Comparison of ENCODE assay signal across 38 cellular contexts in genomic region chr3:63684081-63684480, GRCh38. TPM values are rescaled to one million over a fixed set of nuclear protein-coding genes. Genes with fewer than 3 reads are reported as not detected.
"Had no signal": no experiment of that assay in that cellular context is flagged by ENCODE, and none has a peak within 500 bp of the region (broad histone marks: within the 10 kb centered on the region; RNA-seq: fewer than 3 reads in every experiment).

No MANE protein-coding gene starts in this region.

- H3K9ac ChIP-seq: KMS-11 had no signal

- H3K27me3 ChIP-seq: MG63 had no signal

- DNase-seq: Karpas-422, Kasumi-1, MG63, MM.1S, MV-4-11, NCI-H1048, NCI-H1092, NCI-H1092 treated with DMSO at 0.1 percent for 48 hours, NCI-H1105, NCI-H1105 treated with DMSO at 0.1 percent for 48 hours, NCI-H1417, NCI-H1417 treated with DMSO at 0.1 percent for 48 hours, NCI-H1436, NCI-H1436 treated with DMSO at 0.1 percent for 48 hours, NCI-H146, NCI-H1694, NCI-H1694 treated with DMSO at 0.1 percent for 48 hours, NCI-H187, NCI-H187 treated with DMSO at 0.1 percent for 48 hours, NCI-H1930, NCI-H2029, NCI-H2029 treated with DMSO at 0.1 percent for 48 hours, NCI-H2081, NCI-H2081 treated with DMSO at 0.1 percent for 48 hours, NCI-H2107, NCI-H2171, NCI-H2171 treated with DMSO at 0.1 percent for 48 hours, NCI-H2227 treated with DMSO at 0.1 percent for 48 hours, NCI-H226, NCI-H345, NCI-H446, NCI-H446 treated with DMSO at 0.1 percent for 48 hours, NCI-H510A had no signal

- H3K36me3 ChIP-seq: MG63 had no signal

- H3K9me3 ChIP-seq: MG63 had no signal

- H3K27ac ChIP-seq: KMS-11 had no signal

- H3K4me3 ChIP-seq: MG63 had no signal

- H3K4me2 ChIP-seq: KMS-11 had no signal

RNA-seq across cellular contexts. Expression of gene SNTN, which starts 31.6 kb away (rescaled TPM):
- total RNA-seq: LHCN-M2, M059J, MCF 10A, NCI-H460 had no signal
